ENCODE assay signal across 29 cellular contexts in genomic region chr14:66233571-66233970, GRCh38.
DNase-seq lines count a peak whose midpoint lies in the region; ATAC-seq and TF ChIP-seq lines count a peak whose summit lies in the region.
"Had no signal": no experiment of that assay in that cellular context is flagged by ENCODE, and none has a peak within 500 bp of the region (broad histone marks: within the 10 kb centered on the region; RNA-seq: fewer than 3 reads in every experiment).

No MANE protein-coding gene starts in this region.

- DNase-seq in NCI-H2227 (lab: John Stamatoyannopoulos, UW; ENCODE audit: unreplicated experiment) (peak; percentile 9), NCI-H2227 treated with DMSO at 0.1 percent for 48 hours (lab: John Stamatoyannopoulos, UW) (no peak), NCI-H2171 (lab: John Stamatoyannopoulos, UW) (peak; percentile 57), SHP77 treated with DMSO at 0.1 percent for 48 hours (lab: John Stamatoyannopoulos, UW) (peak; percentile 48), progenitor cell of endocrine pancreas (ENCODE audit: low spot score, unreplicated experiment) (no peak), amygdala (lab: John Stamatoyannopoulos, UW) (no peak)
- DNase-seq in activated CD4-positive, alpha-beta memory T cell treated with anti-CD3 and anti-CD28 coated beads for 36 hours = no peak
- DNase-seq: activated CD8-positive, alpha-beta memory T cell treated with anti-CD3 and anti-CD28 coated beads, Interleukin-2, amount 10 ng/mL, durations not matched to agents 7 days and 5 days; activated T-cell treated with anti-CD3 and anti-CD28 coated beads, Interleukin-2, amount 50 U/mL, for 48 hours; AML-193; CD4-positive, CD25-positive, alpha-beta regulatory T cell; central memory CD4-positive, alpha-beta T cell; dermis blood vessel endothelial cell; foreskin melanocyte; heart left ventricle; islet precursor cell; left ventricle myocardium superior; NCI-H1105; NCI-H2081 treated with DMSO at 0.1 percent for 48 hours; right lobe of liver; spleen; stimulated activated CD4-positive, alpha-beta T cell treated with anti-CD3 and anti-CD28 coated beads, Interleukin-2, amount 100 ng/mL, for 24 hours; T-helper 17 cell; testis had no signal

- no peak overlapping the region for H3K4me3 Mint-ChIP-seq in progenitor cell of endocrine pancreas (ENCODE audit: low read depth)
- H3K4me3 Mint-ChIP-seq in activated CD4-positive, alpha-beta memory T cell treated with anti-CD3 and anti-CD28 coated beads for 36 hours = no peak overlapping the region
- H3K4me3 Mint-ChIP-seq: activated CD8-positive, alpha-beta memory T cell treated with anti-CD3 and anti-CD28 coated beads, Interleukin-2, amount 10 ng/mL, durations not matched to agents 7 days and 5 days; CD4-positive, CD25-positive, alpha-beta regulatory T cell; stimulated activated naive CD8-positive, alpha-beta T cell treated with anti-CD3 and anti-CD28 coated beads, Interleukin-15, Interleukin-2, amounts not matched to agents 100 ng/mL and 50 ng/mL, for 24 hours; T-helper 17 cell had no signal

- no peak for TF ChIP-seq CTCF in progenitor cell of endocrine pancreas (IDR thresholded peaks at IDR 0.05; ENCODE audit: unreplicated experiment)

- CTCF ChIA-PET in activated CD4-positive, alpha-beta memory T cell treated with anti-CD3 and anti-CD28 coated beads for 36 hours (lab: Charles Lee) = no interaction called here

- peak overlapping the region; percentile 79 for H3K27ac Mint-ChIP-seq in progenitor cell of endocrine pancreas
- no peak overlapping the region for H3K27ac Mint-ChIP-seq in activated CD4-positive, alpha-beta memory T cell treated with anti-CD3 and anti-CD28 coated beads for 36 hours
- H3K27ac Mint-ChIP-seq: activated CD8-positive, alpha-beta memory T cell treated with anti-CD3 and anti-CD28 coated beads, Interleukin-2, amount 10 ng/mL, durations not matched to agents 7 days and 5 days; CD4-positive, CD25-positive, alpha-beta regulatory T cell; stimulated activated naive CD8-positive, alpha-beta T cell treated with anti-CD3 and anti-CD28 coated beads, Interleukin-15, Interleukin-2, amounts not matched to agents 100 ng/mL and 50 ng/mL, for 24 hours; T-helper 17 cell had no signal

- peaks cover 32% of the 10 kb centered on the region for H3K4me1 Mint-ChIP-seq in progenitor cell of endocrine pancreas (ENCODE audit: low read depth)
- H3K4me1 Mint-ChIP-seq in activated CD4-positive, alpha-beta memory T cell treated with anti-CD3 and anti-CD28 coated beads for 36 hours (ENCODE audit: low read depth) = peaks cover under 1% of the 10 kb centered on the region
- H3K4me1 Mint-ChIP-seq: activated CD8-positive, alpha-beta memory T cell treated with anti-CD3 and anti-CD28 coated beads, Interleukin-2, amount 10 ng/mL, durations not matched to agents 7 days and 5 days; T-helper 17 cell had no signal

- no peak for ATAC-seq in HG03521 (IDR thresholded peaks at IDR 0.05; ENCODE audit: unreplicated experiment)
- ATAC-seq: A549; activated CD8-positive, alpha-beta memory T cell treated with anti-CD3 and anti-CD28 coated beads, Interleukin-2, amount 10 ng/mL, durations not matched to agents 7 days and 5 days; GM12878; heart left ventricle; K562; left ventricle myocardium superior; right lobe of liver; T-helper 17 cell had no signal

- no peaks in the 10 kb centered on the region for H3K36me3 Mint-ChIP-seq in progenitor cell of endocrine pancreas (ENCODE audit: insufficient read depth)
- peaks cover 2% of the 10 kb centered on the region for H3K36me3 Mint-ChIP-seq in activated CD4-positive, alpha-beta memory T cell treated with anti-CD3 and anti-CD28 coated beads for 36 hours
- H3K36me3 Mint-ChIP-seq: CD4-positive, CD25-positive, alpha-beta regulatory T cell had no signal

- intact Hi-C loops in activated CD4-positive, alpha-beta memory T cell treated with anti-CD3 and anti-CD28 coated beads for 36 hours (cut with micrococcal nuclease) = no loop called here

- peaks cover 4% of the 10 kb centered on the region for H3K9me3 Mint-ChIP-seq in progenitor cell of endocrine pancreas (ENCODE audit: low read depth)
- no peaks in the 10 kb centered on the region for H3K9me3 Mint-ChIP-seq in activated CD4-positive, alpha-beta memory T cell treated with anti-CD3 and anti-CD28 coated beads for 36 hours
- H3K9me3 Mint-ChIP-seq: stimulated activated naive CD8-positive, alpha-beta T cell treated with anti-CD3 and anti-CD28 coated beads, Interleukin-15, Interleukin-2, amounts not matched to agents 100 ng/mL and 50 ng/mL, for 24 hours had no signal

- POLR2A ChIA-PET in activated CD4-positive, alpha-beta memory T cell treated with anti-CD3 and anti-CD28 coated beads for 36 hours (lab: Charles Lee) = no interaction called here

- no peaks in the 10 kb centered on the region for H3K27me3 Mint-ChIP-seq in progenitor cell of endocrine pancreas
- H3K27me3 Mint-ChIP-seq in activated CD4-positive, alpha-beta memory T cell treated with anti-CD3 and anti-CD28 coated beads for 36 hours = peaks cover 15% of the 10 kb centered on the region

Comparison
In these comparisons a context has a peak if more than half of its experiments do, and no peak if none do; other contexts are left out.
1. DNase-seq: peak in NCI-H2227 (single experiment), NCI-H2171 (single experiment) and SHP77 treated with DMSO at 0.1 percent for 48 hours (single experiment); none in NCI-H2227 treated with DMSO at 0.1 percent for 48 hours (single experiment), progenitor cell of endocrine pancreas (single experiment), activated CD4-positive, alpha-beta memory T cell treated with anti-CD3 and anti-CD28 coated beads for 36 hours (single experiment) and amygdala (0 of 56).